ENCODE assay signal across 20 cellular contexts in the genomic region with DNA sequence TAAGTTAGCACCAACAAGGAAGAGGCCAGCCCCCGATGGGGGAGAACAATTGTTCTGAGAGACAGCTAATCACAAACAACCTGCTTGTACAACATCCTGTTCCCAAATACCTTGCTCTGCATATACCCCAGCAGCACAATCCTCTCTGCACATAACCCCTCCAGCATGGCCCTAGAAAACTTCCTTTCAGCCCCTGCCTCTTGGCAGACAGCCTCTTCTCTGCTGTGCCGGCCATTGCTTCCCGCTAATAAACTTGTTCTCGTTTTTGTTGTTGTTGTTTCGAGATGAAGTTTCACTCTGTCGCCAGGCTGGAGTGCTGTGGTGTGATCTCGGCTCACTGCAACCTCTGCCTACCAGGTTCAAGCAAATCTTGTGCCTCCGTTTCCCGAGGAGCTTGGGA.
"Had no signal": no experiment of that assay in that cellular context is flagged by ENCODE, and none has a peak within 500 bp of the region (broad histone marks: within the 10 kb centered on the region; RNA-seq: fewer than 3 reads in every experiment).

No MANE protein-coding gene starts in this region.

- H3K27ac Mint-ChIP-seq: activated B cell treated with CpG ODN at 0.5 μM for 24 hours; activated CD4-positive, alpha-beta T cell treated with anti-CD3 and anti-CD28 coated beads, Interleukin-2, amount 10 ng/mL, durations not matched to agents 24 days and 14 days; activated naive CD8-positive, alpha-beta T cell treated with anti-CD3 and anti-CD28 coated beads, Interleukin-2, amount 50 U/mL, for 24 hours; dendritic cell treated with granulocyte-macrophage colony-stimulating factor and Interleukin-4, amounts not matched to agents 40 ng/mL and 50 ng/mL, for 4 days; T-helper 1 cell treated with Interleukin-12 subunit alpha and Interleukin-12 subunit beta and Interleukin-4 antibody, amounts not matched to agents 30 μg/mL and 1 μg/mL, for 36 hours had no signal

- H3K9me3 Mint-ChIP-seq: activated B cell treated with CpG ODN at 0.5 μM for 24 hours; activated CD4-positive, alpha-beta T cell treated with anti-CD3 and anti-CD28 coated beads, Interleukin-2, amount 10 ng/mL, durations not matched to agents 24 days and 14 days; activated naive CD8-positive, alpha-beta T cell treated with anti-CD3 and anti-CD28 coated beads, Interleukin-2, amount 50 U/mL, for 24 hours; dendritic cell treated with granulocyte-macrophage colony-stimulating factor and Interleukin-4, amounts not matched to agents 40 ng/mL and 50 ng/mL, for 4 days; neural crest cell; T-helper 1 cell treated with Interleukin-12 subunit alpha and Interleukin-12 subunit beta and Interleukin-4 antibody, amounts not matched to agents 30 μg/mL and 1 μg/mL, for 36 hours had no signal

- H3K27me3 ChIP-seq: esophagus muscularis mucosa, hepatocyte, ovary, right lobe of liver, tibial nerve had no signal

- DNase-seq: activated B cell treated with CpG ODN at 0.5 μM for 24 hours; activated CD4-positive, alpha-beta T cell treated with anti-CD3 and anti-CD28 coated beads, Interleukin-2, amount 10 ng/mL, durations not matched to agents 24 days and 14 days; activated CD8-positive, alpha-beta memory T cell treated with anti-CD3 and anti-CD28 coated beads for 24 hours; activated naive CD4-positive, alpha-beta T cell; activated naive CD8-positive, alpha-beta T cell treated with anti-CD3 and anti-CD28 coated beads, Interleukin-2, amount 50 U/mL, for 24 hours; aorta; left ventricle myocardium inferior; ovary; right lobe of liver; stimulated activated CD4-positive, alpha-beta T cell treated with anti-CD3 and anti-CD28 coated beads, Interleukin-4, amount 100 ng/mL, for 4 hours; stimulated activated CD8-positive, alpha-beta memory T cell treated with anti-CD3 and anti-CD28 coated beads, Interleukin-4, amount 100 ng/mL, for 48 hours; stimulated activated naive CD4-positive, alpha-beta T cell treated with Interleukin-2 at 50 U/mL for 16 hours; substantia nigra had no signal

- ATAC-seq: activated naive CD8-positive, alpha-beta T cell treated with anti-CD3 and anti-CD28 coated beads, Interleukin-2, amount 50 U/mL, for 24 hours had no signal

- H3K4me1 ChIP-seq: left ventricle myocardium inferior, right lobe of liver had no signal

- H3K4me3 ChIP-seq: esophagus muscularis mucosa, hepatocyte, left ventricle myocardium inferior, ovary, right lobe of liver, smooth muscle cell, tibial nerve had no signal

- H3K4me3 Mint-ChIP-seq: activated B cell treated with CpG ODN at 0.5 μM for 24 hours; activated CD4-positive, alpha-beta T cell treated with anti-CD3 and anti-CD28 coated beads, Interleukin-2, amount 10 ng/mL, durations not matched to agents 24 days and 14 days; activated naive CD8-positive, alpha-beta T cell treated with anti-CD3 and anti-CD28 coated beads, Interleukin-2, amount 50 U/mL, for 24 hours; dendritic cell treated with granulocyte-macrophage colony-stimulating factor and Interleukin-4, amounts not matched to agents 40 ng/mL and 50 ng/mL, for 4 days; neural crest cell; T-helper 1 cell treated with Interleukin-12 subunit alpha and Interleukin-12 subunit beta and Interleukin-4 antibody, amounts not matched to agents 30 μg/mL and 1 μg/mL, for 36 hours had no signal

- H3K79me2 ChIP-seq: hepatocyte had no signal

- H3K36me3 ChIP-seq: esophagus muscularis mucosa, left ventricle myocardium inferior, ovary, right lobe of liver, tibial nerve had no signal

- H3K9me3 ChIP-seq: esophagus muscularis mucosa, left ventricle myocardium inferior, ovary, right lobe of liver, tibial nerve had no signal

- H2AFZ ChIP-seq: hepatocyte had no signal

- H3K27ac ChIP-seq: hepatocyte, left ventricle myocardium inferior, ovary, right lobe of liver, tibial nerve had no signal

- H3K27me3 Mint-ChIP-seq: activated B cell treated with CpG ODN at 0.5 μM for 24 hours; activated CD4-positive, alpha-beta T cell treated with anti-CD3 and anti-CD28 coated beads, Interleukin-2, amount 10 ng/mL, durations not matched to agents 24 days and 14 days; activated naive CD8-positive, alpha-beta T cell treated with anti-CD3 and anti-CD28 coated beads, Interleukin-2, amount 50 U/mL, for 24 hours; dendritic cell treated with granulocyte-macrophage colony-stimulating factor and Interleukin-4, amounts not matched to agents 40 ng/mL and 50 ng/mL, for 4 days had no signal
